In the genomic region with DNA sequence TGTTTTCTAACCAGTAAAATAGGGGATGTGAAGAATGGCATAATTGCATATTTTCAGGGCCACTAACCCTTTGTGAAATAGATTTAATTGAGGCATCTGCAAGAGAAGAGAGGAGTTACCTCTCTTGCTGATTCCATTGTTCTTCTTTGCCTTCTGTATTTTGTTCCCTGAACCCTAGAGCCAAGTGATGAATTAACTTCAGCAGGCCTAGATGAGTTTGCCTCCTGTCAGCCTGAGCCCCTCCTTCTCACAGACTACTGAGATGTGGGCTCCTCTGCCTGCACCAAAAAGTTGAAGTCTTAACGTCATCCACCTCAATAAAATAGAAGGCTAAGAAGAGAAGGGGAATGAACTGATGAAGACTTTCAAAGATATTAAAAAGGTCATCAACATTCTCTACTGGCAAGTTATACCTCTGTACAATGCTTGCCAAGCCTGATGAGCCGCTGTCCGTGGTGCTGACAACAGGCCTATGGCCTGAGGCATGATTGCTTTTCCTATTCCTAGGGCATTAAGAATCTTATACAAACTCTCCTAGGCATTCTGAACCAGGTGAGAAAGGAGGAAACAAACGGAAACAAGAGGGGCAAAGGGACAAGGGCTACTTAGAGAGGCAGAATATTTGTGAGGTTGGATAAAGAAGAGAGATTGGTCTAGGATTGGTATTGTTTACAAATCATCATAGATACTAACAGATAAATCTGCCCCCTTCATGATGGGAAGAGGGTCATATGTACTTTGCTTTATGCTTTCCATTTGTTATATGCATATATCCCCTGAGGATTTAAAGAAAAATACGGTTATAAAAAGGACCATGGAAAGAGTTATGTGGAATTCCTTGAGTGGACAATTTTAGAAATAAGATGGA, we compare ENCODE assay signal across 1 cellular context.
TF ChIP-seq lines count a peak whose summit lies in the region.

No MANE protein-coding gene starts in this region.

TF ChIP-seq in K562, 482 proteins besides CTCF, POLR2A, EP300 and RAD21 (continued from another document):
- TF ChIP-seq, protein P1, sequence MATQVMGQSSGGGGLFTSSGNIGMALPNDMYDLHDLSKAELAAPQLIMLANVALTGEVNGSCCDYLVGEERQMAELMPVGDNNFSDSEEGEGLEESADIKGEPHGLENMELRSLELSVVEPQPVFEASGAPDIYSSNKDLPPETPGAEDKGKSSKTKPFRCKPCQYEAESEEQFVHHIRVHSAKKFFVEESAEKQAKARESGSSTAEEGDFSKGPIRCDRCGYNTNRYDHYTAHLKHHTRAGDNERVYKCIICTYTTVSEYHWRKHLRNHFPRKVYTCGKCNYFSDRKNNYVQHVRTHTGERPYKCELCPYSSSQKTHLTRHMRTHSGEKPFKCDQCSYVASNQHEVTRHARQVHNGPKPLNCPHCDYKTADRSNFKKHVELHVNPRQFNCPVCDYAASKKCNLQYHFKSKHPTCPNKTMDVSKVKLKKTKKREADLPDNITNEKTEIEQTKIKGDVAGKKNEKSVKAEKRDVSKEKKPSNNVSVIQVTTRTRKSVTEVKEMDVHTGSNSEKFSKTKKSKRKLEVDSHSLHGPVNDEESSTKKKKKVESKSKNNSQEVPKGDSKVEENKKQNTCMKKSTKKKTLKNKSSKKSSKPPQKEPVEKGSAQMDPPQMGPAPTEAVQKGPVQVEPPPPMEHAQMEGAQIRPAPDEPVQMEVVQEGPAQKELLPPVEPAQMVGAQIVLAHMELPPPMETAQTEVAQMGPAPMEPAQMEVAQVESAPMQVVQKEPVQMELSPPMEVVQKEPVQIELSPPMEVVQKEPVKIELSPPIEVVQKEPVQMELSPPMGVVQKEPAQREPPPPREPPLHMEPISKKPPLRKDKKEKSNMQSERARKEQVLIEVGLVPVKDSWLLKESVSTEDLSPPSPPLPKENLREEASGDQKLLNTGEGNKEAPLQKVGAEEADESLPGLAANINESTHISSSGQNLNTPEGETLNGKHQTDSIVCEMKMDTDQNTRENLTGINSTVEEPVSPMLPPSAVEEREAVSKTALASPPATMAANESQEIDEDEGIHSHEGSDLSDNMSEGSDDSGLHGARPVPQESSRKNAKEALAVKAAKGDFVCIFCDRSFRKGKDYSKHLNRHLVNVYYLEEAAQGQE (CRISPR knock-in tag; IDR thresholded peaks at IDR 0.05; ENCODE audit: low read depth), result peak; percentile 97
- TF ChIP-seq SMAD4 (CRISPR knock-in tag; conservative IDR thresholded peaks at IDR 0.05) (0 out of 2 replicates have a peak, but pooled peaks have one; percentile 36), VEZF1 (CRISPR knock-in tag; IDR thresholded peaks at IDR 0.05) (peak; percentile 31; the same call in 1 of the 2 replicates), FOXK2 (conservative IDR thresholded peaks at IDR 0.05 in 1 of 2, IDR thresholded peaks at IDR 0.05 in 1 of 2; ENCODE audit: low read depth in 2 of 2) (no peak), THAP7 (CRISPR knock-in tag; IDR thresholded peaks at IDR 0.05) (no peak), PATZ1 (CRISPR knock-in tag; IDR thresholded peaks at IDR 0.05; ENCODE audit: borderline replicate concordance) (no peak)
- TF ChIP-seq, protein P2, sequence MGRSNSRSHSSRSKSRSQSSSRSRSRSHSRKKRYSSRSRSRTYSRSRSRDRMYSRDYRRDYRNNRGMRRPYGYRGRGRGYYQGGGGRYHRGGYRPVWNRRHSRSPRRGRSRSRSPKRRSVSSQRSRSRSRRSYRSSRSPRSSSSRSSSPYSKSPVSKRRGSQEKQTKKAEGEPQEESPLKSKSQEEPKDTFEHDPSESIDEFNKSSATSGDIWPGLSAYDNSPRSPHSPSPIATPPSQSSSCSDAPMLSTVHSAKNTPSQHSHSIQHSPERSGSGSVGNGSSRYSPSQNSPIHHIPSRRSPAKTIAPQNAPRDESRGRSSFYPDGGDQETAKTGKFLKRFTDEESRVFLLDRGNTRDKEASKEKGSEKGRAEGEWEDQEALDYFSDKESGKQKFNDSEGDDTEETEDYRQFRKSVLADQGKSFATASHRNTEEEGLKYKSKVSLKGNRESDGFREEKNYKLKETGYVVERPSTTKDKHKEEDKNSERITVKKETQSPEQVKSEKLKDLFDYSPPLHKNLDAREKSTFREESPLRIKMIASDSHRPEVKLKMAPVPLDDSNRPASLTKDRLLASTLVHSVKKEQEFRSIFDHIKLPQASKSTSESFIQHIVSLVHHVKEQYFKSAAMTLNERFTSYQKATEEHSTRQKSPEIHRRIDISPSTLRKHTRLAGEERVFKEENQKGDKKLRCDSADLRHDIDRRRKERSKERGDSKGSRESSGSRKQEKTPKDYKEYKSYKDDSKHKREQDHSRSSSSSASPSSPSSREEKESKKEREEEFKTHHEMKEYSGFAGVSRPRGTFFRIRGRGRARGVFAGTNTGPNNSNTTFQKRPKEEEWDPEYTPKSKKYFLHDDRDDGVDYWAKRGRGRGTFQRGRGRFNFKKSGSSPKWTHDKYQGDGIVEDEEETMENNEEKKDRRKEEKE (IDR thresholded peaks at IDR 0.05; ENCODE audit: borderline replicate concordance in 1 of 2, control insufficient read depth in 1 of 2, low read depth in 2 of 2, low read length in 1 of 2), result no peak
- TF ChIP-seq, protein P3, sequence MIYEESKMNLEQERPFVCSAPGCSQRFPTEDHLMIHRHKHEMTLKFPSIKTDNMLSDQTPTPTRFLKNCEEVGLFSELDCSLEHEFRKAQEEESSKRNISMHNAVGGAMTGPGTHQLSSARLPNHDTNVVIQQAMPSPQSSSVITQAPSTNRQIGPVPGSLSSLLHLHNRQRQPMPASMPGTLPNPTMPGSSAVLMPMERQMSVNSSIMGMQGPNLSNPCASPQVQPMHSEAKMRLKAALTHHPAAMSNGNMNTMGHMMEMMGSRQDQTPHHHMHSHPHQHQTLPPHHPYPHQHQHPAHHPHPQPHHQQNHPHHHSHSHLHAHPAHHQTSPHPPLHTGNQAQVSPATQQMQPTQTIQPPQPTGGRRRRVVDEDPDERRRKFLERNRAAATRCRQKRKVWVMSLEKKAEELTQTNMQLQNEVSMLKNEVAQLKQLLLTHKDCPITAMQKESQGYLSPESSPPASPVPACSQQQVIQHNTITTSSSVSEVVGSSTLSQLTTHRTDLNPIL (CRISPR knock-in tag; IDR thresholded peaks at IDR 0.05), result no peak
